Comparison of ENCODE assay signal across 19 cellular contexts in genomic region chr2:238954841-238955521, GRCh38.
DNase-seq lines count a peak whose midpoint lies in the region; ATAC-seq, FAIRE-seq and TF ChIP-seq lines count a peak whose summit lies in the region.
"Had no signal": no experiment of that assay in that cellular context is flagged by ENCODE, and none has a peak within 500 bp of the region (broad histone marks: within the 10 kb centered on the region; RNA-seq: fewer than 3 reads in every experiment).

No MANE protein-coding gene starts in this region.

- DNase-seq in HepG2 (ENCODE audit: low spot score) (no peak), right lobe of liver (no peak), epithelial cell of prostate (ENCODE audit: low read depth, low spot score) (no peak), mesenteric fat pad (ENCODE audit: low spot score) (peak; percentile 45), glomerular visceral epithelial cell (ENCODE audit: extremely low spot score) (no peak)
- no peak for DNase-seq in stimulated activated CD4-positive, alpha-beta T cell treated with anti-CD3 and anti-CD28 coated beads, Interleukin-4, amount 100 ng/mL, for 1 hour
- no peak for DNase-seq in stimulated activated CD4-positive, alpha-beta T cell treated with anti-CD3 and anti-CD28 coated beads, Interleukin-2, amount 100 ng/mL, for 24 hours
- DNase-seq: activated CD8-positive, alpha-beta T cell treated with anti-CD3 and anti-CD28 coated beads for 36 hours; activated T-cell treated with anti-CD3 and anti-CD28 coated beads, Interleukin-2, amount 50 U/mL, for 4 hours; cortex of kidney; DMS53; lower lobe of right lung; naive B cell; NCI-H2029; NCI-H446 had no signal

- no TSS peak for BruUV-seq in HepG2 (replicated peaks; lab: Mats Ljungman, UMichigan)

- H3K4me2 ChIP-seq in HepG2 (ENCODE audit: low read depth, low read length) = no peak overlapping the region

- POLR2A ChIA-PET in HepG2 (lab: Yijun Ruan, JAX) = no interaction called here

- no peak overlapping the region for H3K9ac ChIP-seq in HepG2 (ENCODE audit: insufficient read depth, low read depth, low read length)

- H3K4me1 ChIP-seq in HepG2 (ENCODE audit: insufficient read depth, low read length) = no peaks in the 10 kb centered on the region
- no peaks in the 10 kb centered on the region for H3K4me1 ChIP-seq in right lobe of liver
- H3K4me1 ChIP-seq: lower lobe of right lung, suprapubic skin had no signal

- no peak for FAIRE-seq in HepG2 (lab: Jason Lieb, UNC)
- FAIRE-seq: endothelial cell of umbilical vein had no signal

- TF ChIP-seq POLR2A in HepG2 (IDR thresholded peaks at IDR 0.05; ENCODE audit: insufficient read depth in 1 of 2, low read depth in 2 of 2, low read length in 2 of 2) (no peak), right lobe of liver (IDR thresholded peaks at IDR 0.05) (no peak)

- no peak for TF ChIP-seq EP300 in HepG2 (IDR thresholded peaks at IDR 0.05; ENCODE audit: low read depth in 2 of 2, low read length in 2 of 2)
- no peak for TF ChIP-seq EP300 in HepG2 (CRISPR knock-in tag; IDR thresholded peaks at IDR 0.05; ENCODE audit: borderline replicate concordance)

- TF ChIP-seq CTCF in HepG2 (CRISPR knock-in tag; IDR thresholded peaks at IDR 0.05) = peak; percentile 54
- TF ChIP-seq CTCF in right lobe of liver (IDR thresholded peaks at IDR 0.05) = no peak

- CTCF ChIA-PET in HepG2 (lab: Yijun Ruan, JAX; ENCODE audit: low intra/inter-chr PET ratio, low total read pairs) = no interaction called here

- H3K27ac ChIP-seq in HepG2 (ENCODE audit: extremely low read length, insufficient read depth, low read length) (no peak overlapping the region), right lobe of liver (no peak overlapping the region), epithelial cell of prostate (peak overlapping the region; percentile 70)
- H3K27ac ChIP-seq: lower lobe of right lung, suprapubic skin had no signal

- ATAC-seq in HepG2 (peak; percentile 84), right lobe of liver (no peak), GM21825 (IDR thresholded peaks at IDR 0.05; ENCODE audit: unreplicated experiment) (no peak)
- ATAC-seq: activated CD8-positive, alpha-beta T cell treated with anti-CD3 and anti-CD28 coated beads for 36 hours; activated naive CD4-positive, alpha-beta T cell treated with anti-CD3 and anti-CD28 coated beads, Interleukin-2, amount 50 U/mL, for 72 hours; activated T-cell treated with anti-CD3 and anti-CD28 coated beads, Interleukin-2, amount 50 U/mL, for 4 hours; lower lobe of right lung had no signal

- H3K27me3 ChIP-seq in HepG2 (ENCODE audit: control insufficient read depth in 1 of 2, insufficient read depth in 2 of 2, low read length in 2 of 2) (peaks cover 9 to 54% of the 10 kb centered on the region in 2 experiments; a peak in 4 of 5 replicates), right lobe of liver (peaks cover 0 to 3% of the 10 kb centered on the region in 2 donors)

- no peaks in the 10 kb centered on the region for H3K36me3 ChIP-seq in HepG2 (replicated peaks in 1 of 2; ENCODE audit: control insufficient read depth in 1 of 2, insufficient read depth in 2 of 2, low read length in 2 of 2)
- H3K36me3 ChIP-seq in right lobe of liver = no peaks in the 10 kb centered on the region
- H3K36me3 ChIP-seq: lower lobe of right lung, suprapubic skin had no signal

- no peaks in the 10 kb centered on the region for H4K20me1 ChIP-seq in HepG2 (ENCODE audit: insufficient read depth, low read length)

- in situ Hi-C loops in HepG2 (cut with HindIII; ENCODE audit: extremely low pct_ligation_motif_present, low pct_unique_long_range_greater_than_20kb) = no loop called here

- intact Hi-C loops in HepG2 (cut with micrococcal nuclease; ENCODE audit: unreplicated experiment) (no loop called here), right lobe of liver (cut with DNase I) (no loop called here)

- H3K9me3 ChIP-seq in HepG2 (ENCODE audit: low read length) (no peaks in the 10 kb centered on the region), right lobe of liver (no peaks in the 10 kb centered on the region)
- H3K9me3 ChIP-seq: lower lobe of right lung, suprapubic skin had no signal

- no peak for TF ChIP-seq RAD21 in HepG2 (CRISPR knock-in tag; IDR thresholded peaks at IDR 0.05)

- no peaks in the 10 kb centered on the region for H3K79me2 ChIP-seq in HepG2 (ENCODE audit: insufficient read depth, low read length)

- H3K4me3 ChIP-seq in HepG2 (replicated peaks in 1 of 3; ENCODE audit: insufficient read depth in 1 of 3, low read depth in 2 of 3, low read length in 3 of 3) = no peak overlapping the region
- H3K4me3 ChIP-seq in right lobe of liver = no peak overlapping the region
- H3K4me3 ChIP-seq: lower lobe of right lung, suprapubic skin had no signal

- 17% methylated on average over 11 of the region's 11 CpGs for WGBS in HepG2 (ENCODE audit: low lambda C conversion rate)
- 72% methylated on average over 8 of the region's 11 CpGs for WGBS in right lobe of liver (ENCODE audit: insufficient coverage, low coverage, low lambda C conversion rate, missing lambda C conversion rate)

- H2AFZ ChIP-seq in HepG2 (ENCODE audit: low read length) = no peak overlapping the region

TF ChIP-seq in HepG2, 621 proteins besides CTCF, POLR2A, EP300 and RAD21:
- TF ChIP-seq SP140L (CRISPR knock-in tag; IDR thresholded peaks at IDR 0.05; ENCODE audit: borderline replicate concordance) (no peak), EHMT2 (IDR thresholded peaks at IDR 0.05; ENCODE audit: borderline replicate concordance, low read depth, low read length) (no peak), ARID2 (CRISPR knock-in tag; IDR thresholded peaks at IDR 0.05; ENCODE audit: borderline replicate concordance) (no peak), ZFP36 (IDR thresholded peaks at IDR 0.05; ENCODE audit: borderline replicate concordance, low read depth, low read length, partially characterized antibody) (no peak), ZFP36L1 (CRISPR knock-in tag; IDR thresholded peaks at IDR 0.05) (no peak), ZBTB20 (CRISPR knock-in tag; IDR thresholded peaks at IDR 0.05; ENCODE audit: borderline replicate concordance, low read depth) (no peak), ZNF674 (CRISPR knock-in tag; IDR thresholded peaks at IDR 0.05; ENCODE audit: low read depth) (no peak), PHF20 (CRISPR knock-in tag; IDR thresholded peaks at IDR 0.05) (no peak), ZNF414 (CRISPR knock-in tag; IDR thresholded peaks at IDR 0.05) (no peak), HBP1 (CRISPR knock-in tag; IDR thresholded peaks at IDR 0.05; ENCODE audit: low read depth) (no peak), EEA1 (CRISPR knock-in tag; IDR thresholded peaks at IDR 0.05; ENCODE audit: borderline replicate concordance) (no peak)
